ENCODE assay signal across 23 cellular contexts in the genomic region with DNA sequence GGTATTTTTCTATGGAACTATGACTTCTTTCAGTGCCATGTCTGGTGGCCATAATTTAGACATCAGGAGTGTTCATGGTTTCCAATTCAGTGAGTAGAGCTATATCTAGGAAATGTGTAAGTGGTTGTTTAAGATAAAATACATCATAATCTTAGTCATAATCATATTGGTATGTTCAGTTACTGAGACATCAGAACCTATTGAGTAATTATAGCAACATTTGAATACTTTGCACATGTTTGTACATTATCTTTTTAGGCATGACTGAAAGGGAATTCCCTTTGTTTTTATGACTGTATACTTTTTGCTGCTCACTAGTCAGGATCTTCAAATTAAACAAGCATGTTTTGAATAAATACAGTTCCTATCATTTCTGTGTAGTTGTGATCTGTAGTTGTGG.
A peak's percentile ranks its signal among the peaks of the same experiment; 100 is the strongest.
DNase-seq lines count a peak whose midpoint lies in the region; ATAC-seq and TF ChIP-seq lines count a peak whose summit lies in the region.
"Had no signal": no experiment of that assay in that cellular context is flagged by ENCODE, and none has a peak within 500 bp of the region (broad histone marks: within the 10 kb centered on the region; RNA-seq: fewer than 3 reads in every experiment).

No MANE protein-coding gene starts in this region.

- H3K27me3 ChIP-seq in adipocyte (replicated peaks; ENCODE audit: control insufficient read depth, insufficient read depth, low read length) (no peaks in the 10 kb centered on the region), lower lobe of right lung (ENCODE audit: low read depth) (no peaks in the 10 kb centered on the region)
- H3K27me3 ChIP-seq: colonic mucosa had no signal

- intact Hi-C loops in activated CD4-positive, alpha-beta T cell treated with anti-CD3 and anti-CD28 coated beads, Interleukin-2, amount 10 ng/mL, durations not matched to agents 24 days and 14 days (cut with micrococcal nuclease): loop anchor here (1.0 kb wide), 2 partner anchors 14 to 73 kb away; no protein-coding TSS in a partner anchor
- intact Hi-C loops in lower lobe of right lung (cut with DNase I): no loop called here

- no peak for DNase-seq in activated CD4-positive, alpha-beta T cell treated with anti-CD3 and anti-CD28 coated beads, Interleukin-2, amount 10 ng/mL, durations not matched to agents 24 days and 14 days
- no peak for DNase-seq in activated CD4-positive, alpha-beta T cell treated with anti-CD3 and anti-CD28 coated beads for 1 hour
- DNase-seq in adipocyte (ENCODE audit: low read depth) (peak; percentile 64), iris pigment epithelial cell (ENCODE audit: low read depth) (peak; percentile 77), NCI-H1436 (lab: John Stamatoyannopoulos, UW) (no peak), lower lobe of right lung (no peak)
- DNase-seq: activated CD4-positive, CD25-positive, alpha-beta regulatory T cell; aorta; colonic mucosa; DMS53; Karpas-422; kidney; mesendoderm; NCI-H1436 treated with DMSO at 0.1 percent for 48 hours; NCI-H345; retina; SHP77 treated with DMSO at 0.1 percent for 48 hours; stimulated activated CD4-positive, alpha-beta T cell treated with anti-CD3 and anti-CD28 coated beads, Interleukin-15, amount 100 ng/mL, for 24 hours; T-helper 2 cell had no signal

- no peak overlapping the region for H3K9ac ChIP-seq in adipocyte (ENCODE audit: low read length)

- ATAC-seq in GM18868 (IDR thresholded peaks at IDR 0.05; ENCODE audit: unreplicated experiment) (peak; percentile 61), GM19351 (IDR thresholded peaks at IDR 0.05; ENCODE audit: unreplicated experiment) (no peak), lower lobe of right lung (no peak)

- no peak overlapping the region for H3K4me3 ChIP-seq in adipocyte (ENCODE audit: low read length)
- no peak overlapping the region for H3K4me3 ChIP-seq in lower lobe of right lung
- H3K4me3 ChIP-seq: colonic mucosa had no signal

- H3K4me1 ChIP-seq in adipocyte (ENCODE audit: control insufficient read depth, insufficient read depth, low read length) (peaks cover 8% of the 10 kb centered on the region), lower lobe of right lung (no peaks in the 10 kb centered on the region)
- H3K4me1 ChIP-seq: colonic mucosa had no signal

- H3K4me1 Mint-ChIP-seq in activated CD4-positive, alpha-beta T cell treated with anti-CD3 and anti-CD28 coated beads, Interleukin-2, amount 10 ng/mL, durations not matched to agents 24 days and 14 days: peaks cover 9% of the 10 kb centered on the region
- H3K4me1 Mint-ChIP-seq: neural crest cell had no signal

- no peak for TF ChIP-seq CTCF in lower lobe of right lung (IDR thresholded peaks at IDR 0.05)

- H3K36me3 ChIP-seq in adipocyte (ENCODE audit: control insufficient read depth, insufficient read depth, low read length, severe bottlenecking) (peaks cover 71% of the 10 kb centered on the region), lower lobe of right lung (peaks cover 21% of the 10 kb centered on the region)
- H3K36me3 ChIP-seq: colonic mucosa had no signal

- no peak overlapping the region for H3K4me3 Mint-ChIP-seq in activated CD4-positive, alpha-beta T cell treated with anti-CD3 and anti-CD28 coated beads, Interleukin-2, amount 10 ng/mL, durations not matched to agents 24 days and 14 days
- H3K4me3 Mint-ChIP-seq: neural crest cell had no signal

- no peaks in the 10 kb centered on the region for H3K9me3 ChIP-seq in adipocyte (ENCODE audit: control insufficient read depth, low read length)
- H3K9me3 ChIP-seq in lower lobe of right lung: no peaks in the 10 kb centered on the region
- H3K9me3 ChIP-seq: colonic mucosa had no signal

- no peak overlapping the region for H3K27ac ChIP-seq in lower lobe of right lung
- H3K27ac ChIP-seq: colonic mucosa, epithelial cell of prostate had no signal

- peak overlapping the region; percentile 70 for H3K27ac Mint-ChIP-seq in activated CD4-positive, alpha-beta T cell treated with anti-CD3 and anti-CD28 coated beads, Interleukin-2, amount 10 ng/mL, durations not matched to agents 24 days and 14 days

- peaks cover 11% of the 10 kb centered on the region for H3K9me3 Mint-ChIP-seq in activated CD4-positive, alpha-beta T cell treated with anti-CD3 and anti-CD28 coated beads, Interleukin-2, amount 10 ng/mL, durations not matched to agents 24 days and 14 days
- H3K9me3 Mint-ChIP-seq: neural crest cell had no signal

- H3K36me3 Mint-ChIP-seq in activated CD4-positive, alpha-beta T cell treated with anti-CD3 and anti-CD28 coated beads, Interleukin-2, amount 10 ng/mL, durations not matched to agents 24 days and 14 days (ENCODE audit: low read depth): peaks cover 47% of the 10 kb centered on the region

- no peaks in the 10 kb centered on the region for H3K27me3 Mint-ChIP-seq in activated CD4-positive, alpha-beta T cell treated with anti-CD3 and anti-CD28 coated beads, Interleukin-2, amount 10 ng/mL, durations not matched to agents 24 days and 14 days

Comparison
In these comparisons a context has a peak if more than half of its experiments do, and no peak if none do; other contexts are left out.
1. DNase-seq: peak in adipocyte (single experiment) and iris pigment epithelial cell (single experiment); none in activated CD4-positive, alpha-beta T cell treated with anti-CD3 and anti-CD28 coated beads, Interleukin-2, amount 10 ng/mL, durations not matched to agents 24 days and 14 days (single experiment), activated CD4-positive, alpha-beta T cell treated with anti-CD3 and anti-CD28 coated beads for 1 hour (single experiment), NCI-H1436 (single experiment) and lower lobe of right lung (single experiment).